Comparison of ENCODE assay signal across 10 cellular contexts in genomic region chr11:70048279-70049024, GRCh38. TPM values are rescaled to one million over a fixed set of nuclear protein-coding genes. Genes with fewer than 3 reads are reported as not detected.
DNase-seq lines count a peak whose midpoint lies in the region; ATAC-seq and TF ChIP-seq lines count a peak whose summit lies in the region.
"Had no signal": no experiment of that assay in that cellular context is flagged by ENCODE, and none has a peak within 500 bp of the region (broad histone marks: within the 10 kb centered on the region; RNA-seq: fewer than 3 reads in every experiment).

No MANE protein-coding gene starts in this region.

- H3K9ac ChIP-seq in mesendoderm (ENCODE audit: low read length), result no peak overlapping the region

- peak; percentile 70; the same call in 1 of the 2 replicates for TF ChIP-seq EP300 in Ishikawa (IDR thresholded peaks at IDR 0.05; ENCODE audit: borderline replicate concordance)

- no peak overlapping the region for H2AK5ac ChIP-seq in mesendoderm (ENCODE audit: low read length)

- DNase-seq in EH (ENCODE audit: low read depth), result peak; percentile 2
- peak; percentile 2 for DNase-seq in cerebellar cortex (ENCODE audit: low spot score)
- peak; percentile 45 for DNase-seq in mesendoderm
- no peak for DNase-seq in stimulated activated CD4-positive, alpha-beta T cell treated with anti-CD3 and anti-CD28 coated beads, Interleukin-2, amount 100 ng/mL, for 24 hours
- DNase-seq in 8988T, result no peak
- DNase-seq: activated CD4-positive, alpha-beta T cell treated with anti-CD3 and anti-CD28 coated beads, Interleukin-2, amount 50 U/mL, for 48 hours; NCI-H774 had no signal

- H3K23ac ChIP-seq in mesendoderm (ENCODE audit: low read length), result no peak overlapping the region

- no CpG with 5 or more reads among the region's 12 CpGs for WGBS in mesendoderm (ENCODE audit: extremely low coverage, insufficient coverage, low lambda C conversion rate)

- no peak overlapping the region for H2BK5ac ChIP-seq in mesendoderm (ENCODE audit: low read length)

- H3K27me3 ChIP-seq in mesendoderm (ENCODE audit: insufficient read depth, low read length, poor library complexity), result no peaks in the 10 kb centered on the region

- TF ChIP-seq RAD21 in Ishikawa (IDR thresholded peaks at IDR 0.05; ENCODE audit: low read depth), result peak; percentile 68

- no peaks in the 10 kb centered on the region for H3K79me1 ChIP-seq in mesendoderm (ENCODE audit: low read length)

- H3K79me2 ChIP-seq in mesendoderm (ENCODE audit: control insufficient read depth, insufficient read depth, low read length), result no peaks in the 10 kb centered on the region

- ATAC-seq in GM21526 (IDR thresholded peaks at IDR 0.05; ENCODE audit: low FRiP score, unreplicated experiment), result no peak
- ATAC-seq in GM19397 (IDR thresholded peaks at IDR 0.05; ENCODE audit: unreplicated experiment), result no peak

- no peak overlapping the region for H3K4me2 ChIP-seq in mesendoderm (ENCODE audit: low read length)

- no peak overlapping the region for H2BK15ac ChIP-seq in mesendoderm (replicated peaks; ENCODE audit: low read depth)

- peak overlapping the region; percentile 28 for H3K18ac ChIP-seq in mesendoderm (ENCODE audit: low read length)

- no peak overlapping the region for H3K56ac ChIP-seq in mesendoderm (ENCODE audit: low read length)

- H3K36me3 ChIP-seq in mesendoderm (ENCODE audit: control insufficient read depth, insufficient read depth, low read length), result no peaks in the 10 kb centered on the region

- H3K4ac ChIP-seq in mesendoderm (ENCODE audit: low read depth, low read length), result no peak overlapping the region

- H4K8ac ChIP-seq in mesendoderm (ENCODE audit: low read depth, low read length), result no peak overlapping the region

- H3K27ac ChIP-seq in mesendoderm (ENCODE audit: low read depth, low read length), result no peak overlapping the region

- no peak overlapping the region for H4K5ac ChIP-seq in mesendoderm (ENCODE audit: low read length)

- H2BK120ac ChIP-seq in mesendoderm (ENCODE audit: low read depth, low read length), result no peak overlapping the region

- H3K4me3 ChIP-seq in mesendoderm (ENCODE audit: low read length), result no peak overlapping the region

- H3K4me1 ChIP-seq in mesendoderm (ENCODE audit: control insufficient read depth, low read depth, low read length), result no peaks in the 10 kb centered on the region

TF ChIP-seq in Ishikawa, 13 proteins besides CTCF, POLR2A, EP300 and RAD21:
- TF ChIP-seq CEBPB (IDR thresholded peaks at IDR 0.05) (no peak), ZBTB7A (IDR thresholded peaks at IDR 0.05; ENCODE audit: low read depth) (peak; percentile 75; the same call in 1 of the 2 replicates), YY1 (IDR thresholded peaks at IDR 0.05; ENCODE audit: low read depth) (0 out of 2 replicates have a peak, but pooled peaks have one; percentile 37), REST (IDR thresholded peaks at IDR 0.05; ENCODE audit: low read depth) (no peak), MAX (IDR thresholded peaks at IDR 0.05) (peak; percentile 38; the same call in 1 of the 2 replicates), TEAD4 (IDR thresholded peaks at IDR 0.05) (peak; percentile 54), NFIC (IDR thresholded peaks at IDR 0.05) (peak; percentile 62), FOXM1 (IDR thresholded peaks at IDR 0.05; ENCODE audit: borderline replicate concordance, low read depth) (no peak; the same call in 1 of the 2 replicates), TCF12 (IDR thresholded peaks at IDR 0.05; ENCODE audit: low read depth) (peak; percentile 52; the same call in 1 of the 2 replicates), TAF1 (IDR thresholded peaks at IDR 0.05; ENCODE audit: low read depth) (no peak), EGR1 (IDR thresholded peaks at IDR 0.05) (no peak), USF1 (IDR thresholded peaks at IDR 0.05) (no peak), CREB1 (IDR thresholded peaks at IDR 0.05; ENCODE audit: low read depth) (no peak)

RNA-seq across cellular contexts. Expression of gene ANO1, which starts 29.7 kb away (rescaled TPM):
- 0.32 TPM for polyA plus RNA-seq in mesendoderm (2013, experiment 1 of 2)
- 0.34 TPM for polyA plus RNA-seq in mesendoderm (2013, experiment 2 of 2)

Comparison
In these comparisons a context has a peak if more than half of its experiments do, and no peak if none do; other contexts are left out.
1. DNase-seq: peak in EH (single experiment), cerebellar cortex (single experiment) and mesendoderm (single experiment); none in stimulated activated CD4-positive, alpha-beta T cell treated with anti-CD3 and anti-CD28 coated beads, Interleukin-2, amount 100 ng/mL, for 24 hours (0 of 2) and 8988T (single experiment).